ENCODE assay signal across 25 cellular contexts in genomic region chr14:65079788-65080187, GRCh38. TPM values are rescaled to one million over a fixed set of nuclear protein-coding genes. Genes with fewer than 3 reads are reported as not detected.
DNase-seq lines count a peak whose midpoint lies in the region; ATAC-seq, FAIRE-seq and TF ChIP-seq lines count a peak whose summit lies in the region.
"Had no signal": no experiment of that assay in that cellular context is flagged by ENCODE, and none has a peak within 500 bp of the region (broad histone marks: within the 10 kb centered on the region; RNA-seq: fewer than 3 reads in every experiment).

No MANE protein-coding gene starts in this region.

- H3K4me3 ChIP-seq in spleen: no peak overlapping the region
- no peak overlapping the region for H3K4me3 ChIP-seq in OCI-LY7 (ENCODE audit: low read depth, low read length, poor library complexity, severe bottlenecking)
- H3K4me3 ChIP-seq: BLaER1 treated with 17β-estradiol and CSF1 and Interleukin-3, amounts not matched to agents 10 nM and 100 nM; right lobe of liver had no signal

- no peaks in the 10 kb centered on the region for H3K9me3 Mint-ChIP-seq in activated CD4-positive, alpha-beta T cell treated with anti-CD3 and anti-CD28 coated beads for 36 hours (ENCODE audit: low read depth)
- H3K9me3 Mint-ChIP-seq in activated T-helper 17 cell treated with anti-CD3 and anti-CD28 coated beads, Interleukin-2, amount 50 U/mL, for 72 hours: peaks cover 3% of the 10 kb centered on the region
- H3K9me3 Mint-ChIP-seq: activated T-cell treated with anti-CD3 and anti-CD28 coated beads, Interleukin-2, amount 50 U/mL, for 72 hours; IgD-negative memory B cell had no signal

- peaks cover 4 to 99% (median 68%) of the 10 kb centered on the region in 6 donors for H3K36me3 ChIP-seq in spleen
- H3K36me3 ChIP-seq in OCI-LY7 (ENCODE audit: insufficient read depth, low read length): peaks cover 97% of the 10 kb centered on the region

- no peaks in the 10 kb centered on the region for H3K27me3 Mint-ChIP-seq in activated CD4-positive, alpha-beta T cell treated with anti-CD3 and anti-CD28 coated beads for 36 hours
- H3K27me3 Mint-ChIP-seq in activated T-helper 17 cell treated with anti-CD3 and anti-CD28 coated beads, Interleukin-2, amount 50 U/mL, for 72 hours: no peaks in the 10 kb centered on the region
- H3K27me3 Mint-ChIP-seq: IgD-negative memory B cell had no signal

- no peaks in the 10 kb centered on the region for H3K9me2 ChIP-seq in OCI-LY7 (ENCODE audit: insufficient read depth, low read length)

- no peak for TF ChIP-seq POLR2A in spleen (IDR thresholded peaks at IDR 0.05)

- BruUV-seq in OCI-LY7 (replicated peaks; lab: Mats Ljungman, UMichigan): no TSS peak

- H3K27ac Mint-ChIP-seq in activated CD4-positive, alpha-beta T cell treated with anti-CD3 and anti-CD28 coated beads for 36 hours: peak overlapping the region; percentile 15
- H3K27ac Mint-ChIP-seq in activated T-helper 17 cell treated with anti-CD3 and anti-CD28 coated beads, Interleukin-2, amount 50 U/mL, for 72 hours: peak overlapping the region; percentile 46

- CTCF ChIA-PET in activated CD4-positive, alpha-beta T cell treated with anti-CD3 and anti-CD28 coated beads for 36 hours (lab: Charles Lee): interaction anchor here (0.6 kb wide), 1 partner anchor 9 kb away, joined by 3 read pairs; no protein-coding TSS in a partner anchor
- CTCF ChIA-PET in OCI-LY7 (lab: Charles Lee; ENCODE audit: unreplicated experiment): no interaction called here

- no peak for DNase-seq in activated CD4-positive, alpha-beta T cell treated with anti-CD3 and anti-CD28 coated beads for 36 hours
- no peak for DNase-seq in activated CD4-positive, alpha-beta T cell treated with anti-CD3 and anti-CD28 coated beads, Interleukin-2, amount 50 U/mL, for 1 hour
- DNase-seq in iris pigment epithelial cell (ENCODE audit: low read depth): peak; percentile 8
- DNase-seq in spleen: no peak
- no peak for DNase-seq in D721Med (ENCODE audit: insufficient read length, low spot score)
- no peak for DNase-seq in OCI-LY7 (ENCODE audit: low spot score)
- DNase-seq: activated CD4-positive, alpha-beta T cell treated with anti-CD3 and anti-CD28 coated beads for 4 hours; activated T-cell treated with anti-CD3 and anti-CD28 coated beads, Interleukin-2, amount 50 U/mL, for 72 hours; anterior cingulate cortex; DMS79 treated with DMSO at 0.1 percent for 48 hours; glutamatergic neuron; kidney; midbrain; NCI-H2029 treated with DMSO at 0.1 percent for 48 hours; NCI-H524 treated with DMSO at 0.1 percent for 48 hours; nucleus accumbens; OCI-M1; right lobe of liver; stimulated activated CD4-positive, alpha-beta T cell treated with anti-CD3 and anti-CD28 coated beads, Interleukin-4, amount 100 ng/mL, for 1 hour; T1000; trophoblast cell had no signal

- H3K79me2 ChIP-seq in OCI-LY7 (ENCODE audit: insufficient read depth, low read depth, low read length): no peaks in the 10 kb centered on the region

- intact Hi-C loops in activated CD4-positive, alpha-beta T cell treated with anti-CD3 and anti-CD28 coated beads for 36 hours (cut with DNase I, micrococcal nuclease): no loop called here
- intact Hi-C loops in spleen (cut with DNase I; ENCODE audit: low total_unique reads) (no loop called here), OCI-LY7 (cut with micrococcal nuclease; ENCODE audit: unreplicated experiment) (no loop called here)

- peaks cover 81% of the 10 kb centered on the region for H3K36me3 Mint-ChIP-seq in activated CD4-positive, alpha-beta T cell treated with anti-CD3 and anti-CD28 coated beads for 36 hours (ENCODE audit: low read depth)
- H3K36me3 Mint-ChIP-seq in activated T-helper 17 cell treated with anti-CD3 and anti-CD28 coated beads, Interleukin-2, amount 50 U/mL, for 72 hours (ENCODE audit: low read depth): peaks cover 99% of the 10 kb centered on the region

- no peaks in the 10 kb centered on the region for H4K20me1 ChIP-seq in OCI-LY7 (ENCODE audit: insufficient read depth, low read length)

- H3K4me3 Mint-ChIP-seq in activated CD4-positive, alpha-beta T cell treated with anti-CD3 and anti-CD28 coated beads for 36 hours: no peak overlapping the region
- no peak overlapping the region for H3K4me3 Mint-ChIP-seq in activated T-helper 17 cell treated with anti-CD3 and anti-CD28 coated beads, Interleukin-2, amount 50 U/mL, for 72 hours
- H3K4me3 Mint-ChIP-seq: activated T-cell treated with anti-CD3 and anti-CD28 coated beads, Interleukin-2, amount 50 U/mL, for 72 hours; IgD-negative memory B cell had no signal

- H2AFZ ChIP-seq in OCI-LY7 (ENCODE audit: low read length): no peak overlapping the region

- TF ChIP-seq CTCF in spleen (IDR thresholded peaks at IDR 0.05 in 8 of 11, conservative IDR thresholded peaks at IDR 0.05 in 3 of 11) (no peak), D721Med (IDR thresholded peaks at IDR 0.05; ENCODE audit: insufficient read depth, missing control alignments) (no peak), OCI-LY7 (conservative IDR thresholded peaks at IDR 0.05; ENCODE audit: low read length) (no peak)

- ATAC-seq in activated CD4-positive, alpha-beta T cell treated with anti-CD3 and anti-CD28 coated beads for 36 hours: no peak
- ATAC-seq in activated T-helper 17 cell treated with anti-CD3 and anti-CD28 coated beads, Interleukin-2, amount 50 U/mL, for 72 hours (replicated peaks): no peak
- ATAC-seq in HG03039 (IDR thresholded peaks at IDR 0.05; ENCODE audit: unreplicated experiment): no peak
- ATAC-seq: activated T-cell treated with anti-CD3 and anti-CD28 coated beads, Interleukin-2, amount 50 U/mL, for 72 hours had no signal

- H3K4me1 ChIP-seq in spleen (peaks cover 21 to 100% (median 65%) of the 10 kb centered on the region in 6 donors), OCI-LY7 (ENCODE audit: insufficient read depth, low read length, poor library complexity, severe bottlenecking) (peaks cover 6% of the 10 kb centered on the region)

- H3K27me3 ChIP-seq in spleen (replicated peaks in 1 of 7): no peaks in the 10 kb centered on the region
- H3K27me3 ChIP-seq: BLaER1 treated with 17β-estradiol and CSF1 and Interleukin-3, amounts not matched to agents 10 nM and 100 nM; right lobe of liver had no signal

- 86 to 90% (median 86%) methylated on average over 6 of the region's 6 CpGs for WGBS in spleen, 5 donors

- H3K4me1 Mint-ChIP-seq in activated CD4-positive, alpha-beta T cell treated with anti-CD3 and anti-CD28 coated beads for 36 hours: peaks cover 62% of the 10 kb centered on the region
- peaks cover 48% of the 10 kb centered on the region for H3K4me1 Mint-ChIP-seq in activated T-helper 17 cell treated with anti-CD3 and anti-CD28 coated beads, Interleukin-2, amount 50 U/mL, for 72 hours

- POLR2A ChIA-PET in activated CD4-positive, alpha-beta T cell treated with anti-CD3 and anti-CD28 coated beads for 36 hours (lab: Charles Lee): no interaction called here
- POLR2A ChIA-PET in OCI-LY7 (lab: Charles Lee): no interaction called here

- no peak overlapping the region for H3K4me2 ChIP-seq in OCI-LY7 (ENCODE audit: low read length)

- no peaks in the 10 kb centered on the region for H3K9me3 ChIP-seq in spleen
- H3K9me3 ChIP-seq in OCI-LY7 (ENCODE audit: low read length): no peaks in the 10 kb centered on the region
- H3K9me3 ChIP-seq: BLaER1 treated with 17β-estradiol and CSF1 and Interleukin-3, amounts not matched to agents 10 nM and 100 nM; right lobe of liver had no signal

- H3K27ac ChIP-seq in spleen: peak overlapping the region; percentile 35 to 88 (median 82)
- no peak overlapping the region for H3K27ac ChIP-seq in OCI-LY7 (ENCODE audit: low read depth, low read length, poor library complexity, severe bottlenecking)
- H3K27ac ChIP-seq: right lobe of liver had no signal

- FAIRE-seq in D721Med (lab: Jason Lieb, UNC): no peak
- FAIRE-seq: kidney had no signal

RNA-seq across cellular contexts. Expression of gene MAX, which starts 22.5 kb away (rescaled TPM):
- total RNA-seq in activated CD4-positive, alpha-beta T cell treated with anti-CD3 and anti-CD28 coated beads for 36 hours: 100 to 1,000 TPM in 1 of 2 experiments, 10 to 100 TPM in 1; 93.6 to 136 TPM
- total RNA-seq in activated T-helper 17 cell treated with anti-CD3 and anti-CD28 coated beads, Interleukin-2, amount 50 U/mL, for 72 hours: 100 to 1,000 TPM; 105 to 139 TPM
- total RNA-seq in spleen: 100 to 1,000 TPM; 100 to 162 (median 143) TPM
- polyA plus RNA-seq in spleen: 10 to 100 TPM; 58.7 to 79.6 (median 70.6) TPM
- 49.1 and 58.3 TPM in 2 replicates for total RNA-seq in OCI-LY7 (2014; rRNA removed; shearing (Covaris generic))
- total RNA-seq in OCI-LY7 (2022): 91.2 and 94.1 TPM in 2 replicates
